Comparison of ENCODE assay signal across 14 cellular contexts in genomic region chr18:67301592-67301991, GRCh38.
DNase-seq lines count a peak whose midpoint lies in the region; ATAC-seq and TF ChIP-seq lines count a peak whose summit lies in the region.
"Had no signal": no experiment of that assay in that cellular context is flagged by ENCODE, and none has a peak within 500 bp of the region (broad histone marks: within the 10 kb centered on the region; RNA-seq: fewer than 3 reads in every experiment).

No MANE protein-coding gene starts in this region.

- H3K27ac ChIP-seq in breast epithelium, result no peak overlapping the region
- H3K27ac ChIP-seq: parathyroid adenoma, WERI-Rb-1 had no signal

- CTCF ChIA-PET in MCF 10A (lab: Yijun Ruan, JAX), result no interaction called here

- no peak overlapping the region for H3K4me3 ChIP-seq in breast epithelium

- no peak for TF ChIP-seq CTCF in MCF 10A (IDR thresholded peaks at IDR 0.05; ENCODE audit: unreplicated experiment)
- TF ChIP-seq CTCF in breast epithelium (IDR thresholded peaks at IDR 0.05), result no peak

- no TSS peak for BruUV-seq in MCF 10A (replicated peaks; lab: Mats Ljungman, UMichigan)

- peak overlapping the region; percentile 91 for H3K27ac Mint-ChIP-seq in MCF 10A (ENCODE audit: low read depth, unreplicated experiment)
- H3K27ac Mint-ChIP-seq in activated naive CD4-positive, alpha-beta T cell treated with anti-CD3 and anti-CD28 coated beads, Interleukin-2, amount 50 U/mL, for 72 hours, result peak overlapping the region; percentile 33 to 69
- peak overlapping the region; percentile 95 to 98 for H3K27ac Mint-ChIP-seq in stimulated activated naive CD8-positive, alpha-beta T cell treated with anti-CD3 and anti-CD28 coated beads, Interleukin-15, amount 100 ng/mL, for 72 hours

- no peaks in the 10 kb centered on the region for H3K9me3 Mint-ChIP-seq in MCF 10A (ENCODE audit: unreplicated experiment)
- H3K9me3 Mint-ChIP-seq in activated naive CD4-positive, alpha-beta T cell treated with anti-CD3 and anti-CD28 coated beads, Interleukin-2, amount 50 U/mL, for 72 hours, result peaks cover 14 to 17% of the 10 kb centered on the region in 2 donors
- H3K9me3 Mint-ChIP-seq in stimulated activated naive CD8-positive, alpha-beta T cell treated with anti-CD3 and anti-CD28 coated beads, Interleukin-15, amount 100 ng/mL, for 72 hours, result peaks cover 16 to 31% of the 10 kb centered on the region in 2 donors

- ATAC-seq in activated naive CD4-positive, alpha-beta T cell treated with anti-CD3 and anti-CD28 coated beads, Interleukin-2, amount 50 U/mL, for 72 hours, result peak; percentile 40 to 64
- peak; percentile 79 for ATAC-seq in stimulated activated naive CD8-positive, alpha-beta T cell treated with anti-CD3 and anti-CD28 coated beads, Interleukin-15, amount 100 ng/mL, for 72 hours
- ATAC-seq in GM19351 (IDR thresholded peaks at IDR 0.05; ENCODE audit: unreplicated experiment) (no peak), HG02610 (IDR thresholded peaks at IDR 0.05; ENCODE audit: unreplicated experiment) (no peak)

- POLR2A ChIA-PET in MCF 10A (lab: Yijun Ruan, JAX), result interaction anchor here (0.6 to 0.7 kb wide), 2 partner anchors 957 to 1359 kb away, joined by 3 read pairs; no protein-coding TSS in a partner anchor

- peaks cover 9 to 12% of the 10 kb centered on the region in 2 donors for H3K9me3 ChIP-seq in breast epithelium

- H3K27me3 Mint-ChIP-seq in MCF 10A (ENCODE audit: insufficient read depth, unreplicated experiment), result no peaks in the 10 kb centered on the region
- no peaks in the 10 kb centered on the region for H3K27me3 Mint-ChIP-seq in stimulated activated naive CD8-positive, alpha-beta T cell treated with anti-CD3 and anti-CD28 coated beads, Interleukin-15, amount 100 ng/mL, for 72 hours

- peak overlapping the region; percentile 61 for H3K4me3 Mint-ChIP-seq in MCF 10A (ENCODE audit: unreplicated experiment)
- H3K4me3 Mint-ChIP-seq in stimulated activated naive CD8-positive, alpha-beta T cell treated with anti-CD3 and anti-CD28 coated beads, Interleukin-15, amount 100 ng/mL, for 72 hours, result peak overlapping the region; percentile 76 to 88

- no peaks in the 10 kb centered on the region for H3K36me3 Mint-ChIP-seq in MCF 10A (ENCODE audit: insufficient read depth, unreplicated experiment)
- peaks cover 13 to 18% of the 10 kb centered on the region in 2 donors for H3K36me3 Mint-ChIP-seq in activated naive CD4-positive, alpha-beta T cell treated with anti-CD3 and anti-CD28 coated beads, Interleukin-2, amount 50 U/mL, for 72 hours

- peaks cover 10% of the 10 kb centered on the region for H3K4me1 Mint-ChIP-seq in MCF 10A (ENCODE audit: insufficient read depth, unreplicated experiment)
- H3K4me1 Mint-ChIP-seq in stimulated activated naive CD8-positive, alpha-beta T cell treated with anti-CD3 and anti-CD28 coated beads, Interleukin-15, amount 100 ng/mL, for 72 hours, result peaks cover 21% of the 10 kb centered on the region

- intact Hi-C loops in MCF 10A (cut with micrococcal nuclease) (no loop called here), breast epithelium (cut with DNase I; ENCODE audit: low total_unique reads) (no loop called here)

- H3K4me1 ChIP-seq in breast epithelium, result no peaks in the 10 kb centered on the region
- H3K4me1 ChIP-seq: parathyroid adenoma had no signal

- no peak for TF ChIP-seq POLR2A in breast epithelium (IDR thresholded peaks at IDR 0.05)

- H3K27me3 ChIP-seq in breast epithelium, result no peaks in the 10 kb centered on the region

- no peak for DNase-seq in MCF 10A (ENCODE audit: unreplicated experiment)
- no peak for DNase-seq in breast epithelium (ENCODE audit: low spot score in 2 of 2)
- DNase-seq in activated naive CD4-positive, alpha-beta T cell treated with anti-CD3 and anti-CD28 coated beads, Interleukin-2, amount 50 U/mL, for 72 hours (ENCODE audit: low spot score in 2 of 2), result no peak
- DNase-seq in fibroblast of peridontal ligament (ENCODE audit: extremely low read depth), result peak; percentile 34
- DNase-seq in stimulated activated naive CD8-positive, alpha-beta T cell treated with anti-CD3 and anti-CD28 coated beads, Interleukin-15, amount 100 ng/mL, for 72 hours, result peak; percentile 3 to 21
- DNase-seq in NCI-H510A treated with DMSO at 0.1 percent for 48 hours (lab: John Stamatoyannopoulos, UW), result no peak
- DNase-seq: effector CD8-positive, alpha-beta T cell; midbrain; NCI-H1417 treated with DMSO at 0.1 percent for 48 hours; NCI-H446 treated with DMSO at 0.1 percent for 48 hours; WERI-Rb-1 had no signal

- no peaks in the 10 kb centered on the region for H3K36me3 ChIP-seq in breast epithelium
- H3K36me3 ChIP-seq: WERI-Rb-1 had no signal

Comparison
In these comparisons a context has a peak if more than half of its experiments do, and no peak if none do; other contexts are left out.
1. DNase-seq: peak in fibroblast of peridontal ligament (single experiment) and stimulated activated naive CD8-positive, alpha-beta T cell treated with anti-CD3 and anti-CD28 coated beads, Interleukin-15, amount 100 ng/mL, for 72 hours (2 of 2); none in MCF 10A (single experiment), breast epithelium (0 of 2), activated naive CD4-positive, alpha-beta T cell treated with anti-CD3 and anti-CD28 coated beads, Interleukin-2, amount 50 U/mL, for 72 hours (0 of 2) and NCI-H510A treated with DMSO at 0.1 percent for 48 hours (single experiment).
2. ATAC-seq: peak in activated naive CD4-positive, alpha-beta T cell treated with anti-CD3 and anti-CD28 coated beads, Interleukin-2, amount 50 U/mL, for 72 hours (2 of 2) and stimulated activated naive CD8-positive, alpha-beta T cell treated with anti-CD3 and anti-CD28 coated beads, Interleukin-15, amount 100 ng/mL, for 72 hours (single experiment); none in GM19351 (single experiment) and HG02610 (single experiment).
3. Peak in every context shown above with its lines, with median percentiles within 50 percentile points of each other: H3K27ac Mint-ChIP-seq.